16 cellular contexts compared by ENCODE assay signal in the genomic region with DNA sequence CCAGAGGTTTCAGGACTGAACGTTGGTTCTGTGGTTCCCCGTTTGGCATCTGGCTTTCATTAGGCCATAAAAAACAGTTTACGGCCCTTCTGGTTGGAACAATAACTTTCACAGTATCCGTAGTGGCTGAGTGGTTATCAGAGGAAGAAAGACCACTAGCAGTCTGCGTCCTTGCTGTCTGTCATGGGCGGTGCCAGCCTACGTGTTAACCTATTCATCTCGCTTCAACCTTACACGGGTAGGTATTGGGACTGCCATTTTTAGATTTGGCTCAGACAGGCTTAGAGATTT. TPM values are rescaled to one million over a fixed set of nuclear protein-coding genes. Genes with fewer than 3 reads are reported as not detected.
A peak's percentile ranks its signal among the peaks of the same experiment; 100 is the strongest.
DNase-seq lines count a peak whose midpoint lies in the region; ATAC-seq, FAIRE-seq and TF ChIP-seq lines count a peak whose summit lies in the region.
"Had no signal": no experiment of that assay in that cellular context is flagged by ENCODE, and none has a peak within 500 bp of the region (broad histone marks: within the 10 kb centered on the region; RNA-seq: fewer than 3 reads in every experiment).

No MANE protein-coding gene starts in this region.

- ATAC-seq in A549 (no peak), HepG2 (no peak)
- ATAC-seq: K562 had no signal

- H2AFZ ChIP-seq in HepG2 (ENCODE audit: low read length), result no peak overlapping the region

- peaks cover 0 to 2% (median 0%) of the 10 kb centered on the region in 7 donors for H3K9me3 Mint-ChIP-seq in CD14-positive monocyte
- H3K9me3 Mint-ChIP-seq: activated CD4-positive, alpha-beta memory T cell treated with anti-CD3 and anti-CD28 coated beads, Interleukin-2, amount 10 ng/mL, durations not matched to agents 7 days and 5 days had no signal

- H3K4me1 Mint-ChIP-seq in CD14-positive monocyte, result peaks cover 17% of the 10 kb centered on the region
- H3K4me1 Mint-ChIP-seq: activated CD4-positive, alpha-beta memory T cell treated with anti-CD3 and anti-CD28 coated beads, Interleukin-2, amount 10 ng/mL, durations not matched to agents 7 days and 5 days had no signal

- H3K4me3 Mint-ChIP-seq in CD14-positive monocyte, result no peak overlapping the region
- H3K4me3 Mint-ChIP-seq: activated CD4-positive, alpha-beta memory T cell treated with anti-CD3 and anti-CD28 coated beads, Interleukin-2, amount 10 ng/mL, durations not matched to agents 7 days and 5 days had no signal

- H3K4me1 ChIP-seq in A549 (peaks cover 71% of the 10 kb centered on the region), adipocyte (ENCODE audit: control insufficient read depth, insufficient read depth, low read length) (peaks cover 17% of the 10 kb centered on the region), HepG2 (ENCODE audit: insufficient read depth, low read length) (peaks cover 77% of the 10 kb centered on the region)

- H3K36me3 ChIP-seq in adipocyte (ENCODE audit: control insufficient read depth, insufficient read depth, low read length, severe bottlenecking) (no peaks in the 10 kb centered on the region), HepG2 (replicated peaks in 1 of 2; ENCODE audit: control insufficient read depth in 1 of 2, insufficient read depth in 2 of 2, low read length in 2 of 2) (no peaks in the 10 kb centered on the region)
- H3K36me3 ChIP-seq: neutrophil, upper lobe of left lung had no signal

- no peaks in the 10 kb centered on the region for H3K79me2 ChIP-seq in HepG2 (ENCODE audit: insufficient read depth, low read length)

- TF ChIP-seq POLR2A in A549 (IDR thresholded peaks at IDR 0.05; ENCODE audit: low read length) (no peak), HepG2 (IDR thresholded peaks at IDR 0.05; ENCODE audit: insufficient read depth in 1 of 2, low read depth in 2 of 2, low read length in 2 of 2) (no peak)

- no peak overlapping the region for H3K27ac Mint-ChIP-seq in CD14-positive monocyte
- H3K27ac Mint-ChIP-seq: activated CD4-positive, alpha-beta memory T cell treated with anti-CD3 and anti-CD28 coated beads, Interleukin-2, amount 10 ng/mL, durations not matched to agents 7 days and 5 days had no signal

- H3K9ac ChIP-seq in adipocyte (ENCODE audit: low read length) (no peak overlapping the region), HepG2 (ENCODE audit: insufficient read depth, low read depth, low read length) (no peak overlapping the region)

- CTCF ChIA-PET in A549 (lab: Yijun Ruan, JAX), result interaction anchor here (0.9 to 9.7 kb wide), 4 partner anchors 10 to 254 kb away, joined by 5 to 55 read pairs (median 12); a partner anchor contains a TSS
- CTCF ChIA-PET in HepG2 (lab: Yijun Ruan, JAX; ENCODE audit: low intra/inter-chr PET ratio, low total read pairs), result no interaction called here

- TF ChIP-seq RAD21 in A549 (conservative IDR thresholded peaks at IDR 0.05 in 1 of 2, IDR thresholded peaks at IDR 0.05 in 1 of 2) (no peak), HepG2 (CRISPR knock-in tag; IDR thresholded peaks at IDR 0.05) (no peak)

- intact Hi-C loops in HepG2 (cut with micrococcal nuclease; ENCODE audit: unreplicated experiment) (no loop called here), CD14-positive monocyte (cut with micrococcal nuclease) (no loop called here)

- POLR2A ChIA-PET in A549 (lab: Yijun Ruan, JAX) (interaction anchor here (1.4 to 6.8 kb wide), 2 partner anchors 12 to 43 kb away, joined by 3 to 82 read pairs; a partner anchor contains a TSS), HepG2 (lab: Yijun Ruan, JAX) (interaction anchor here (1.1 to 7.5 kb wide), 6 partner anchors 11 to 43 kb away, joined by 4 to 99 read pairs (median 36); a partner anchor contains a TSS)

- TF ChIP-seq CTCF in A549 (IDR thresholded peaks at IDR 0.05), result no peak
- TF ChIP-seq CTCF in HepG2 (CRISPR knock-in tag; IDR thresholded peaks at IDR 0.05), result no peak
- TF ChIP-seq CTCF in CD14-positive monocyte (IDR thresholded peaks at IDR 0.05), result no peak

- DNase-seq in A549 (ENCODE audit: low read depth in 1 of 2, low spot score in 1 of 2) (no peak), HT-29 (ENCODE audit: low spot score) (peak; percentile 49), adipocyte (ENCODE audit: low read depth) (peak; percentile 37), HepG2 (ENCODE audit: low spot score) (no peak), GF-D8 (lab: John Stamatoyannopoulos, UW) (no peak), iPS-NIHi11 (ENCODE audit: low spot score) (no peak), CD14-positive monocyte (ENCODE audit: low spot score) (no peak), NCI-H446 (lab: John Stamatoyannopoulos, UW) (no peak)
- DNase-seq: activated CD4-positive, alpha-beta memory T cell treated with anti-CD3 and anti-CD28 coated beads, Interleukin-2, amount 10 ng/mL, durations not matched to agents 7 days and 5 days; amniotic stem cell; glutamatergic neuron; NCI-H1694; upper lobe of left lung had no signal

- H3K27me3 ChIP-seq in adipocyte (replicated peaks; ENCODE audit: control insufficient read depth, insufficient read depth, low read length), result no peaks in the 10 kb centered on the region
- H3K27me3 ChIP-seq in HepG2 (ENCODE audit: control insufficient read depth in 1 of 2, insufficient read depth in 2 of 2, low read length in 2 of 2), result no peaks in the 10 kb centered on the region
- H3K27me3 ChIP-seq: neutrophil, upper lobe of left lung had no signal

- H3K4me3 ChIP-seq in A549, result no peak overlapping the region
- no peak overlapping the region for H3K4me3 ChIP-seq in adipocyte (ENCODE audit: low read length)
- no peak overlapping the region for H3K4me3 ChIP-seq in HepG2 (replicated peaks in 1 of 3; ENCODE audit: insufficient read depth in 1 of 3, low read depth in 2 of 3, low read length in 3 of 3)
- H3K4me3 ChIP-seq: K562, upper lobe of left lung had no signal

- no peaks in the 10 kb centered on the region for H4K20me1 ChIP-seq in HepG2 (ENCODE audit: insufficient read depth, low read length)

- H3K9me3 ChIP-seq in A549 (no peaks in the 10 kb centered on the region), adipocyte (ENCODE audit: control insufficient read depth, low read length) (no peaks in the 10 kb centered on the region), HepG2 (ENCODE audit: low read length) (no peaks in the 10 kb centered on the region)
- H3K9me3 ChIP-seq: neutrophil, upper lobe of left lung had no signal

- H3K4me2 ChIP-seq in A549 (peak overlapping the region; percentile 54), HepG2 (ENCODE audit: low read depth, low read length) (no peak overlapping the region)

- FAIRE-seq in A549 (lab: Jason Lieb, UNC) (no peak), HepG2 (lab: Jason Lieb, UNC) (no peak)
- FAIRE-seq: endothelial cell of umbilical vein, K562 had no signal

- in situ Hi-C loops in HepG2 (cut with HindIII; ENCODE audit: extremely low pct_ligation_motif_present, low pct_unique_long_range_greater_than_20kb), result no loop called here

- H3K27me3 Mint-ChIP-seq in CD14-positive monocyte (ENCODE audit: low read depth in 3 of 3), result peaks cover 0 to 2% (median 0%) of the 10 kb centered on the region in 3 donors
- H3K27me3 Mint-ChIP-seq: activated CD4-positive, alpha-beta memory T cell treated with anti-CD3 and anti-CD28 coated beads, Interleukin-2, amount 10 ng/mL, durations not matched to agents 7 days and 5 days had no signal

- TF ChIP-seq EP300 in A549 (IDR thresholded peaks at IDR 0.05) (no peak), HepG2 (IDR thresholded peaks at IDR 0.05; ENCODE audit: low read depth in 2 of 2, low read length in 2 of 2) (no peak), HepG2 (CRISPR knock-in tag; IDR thresholded peaks at IDR 0.05; ENCODE audit: borderline replicate concordance) (no peak)

- no TSS peak for BruUV-seq in HepG2 (replicated peaks; lab: Mats Ljungman, UMichigan)

- 87% methylated on average over 9 of the region's 9 CpGs for WGBS in A549 (ENCODE audit: missing lambda C conversion rate)
- WGBS in HepG2 (ENCODE audit: low lambda C conversion rate), result 79% methylated on average over 9 of the region's 9 CpGs

- H3K27ac ChIP-seq in A549, result peak overlapping the region; percentile 86 to 92
- no peak overlapping the region for H3K27ac ChIP-seq in HepG2 (ENCODE audit: extremely low read length, insufficient read depth, low read length)
- H3K27ac ChIP-seq: neutrophil, upper lobe of left lung had no signal

- no peaks in the 10 kb centered on the region for H3K36me3 Mint-ChIP-seq in CD14-positive monocyte

TF ChIP-seq in A549, 52 proteins besides CTCF, POLR2A, EP300 and RAD21 (continues in another document):
- no peak for TF ChIP-seq CHD2 (IDR thresholded peaks at IDR 0.05; ENCODE audit: low read length, partially characterized antibody)

TF ChIP-seq in HepG2, 621 proteins besides CTCF, POLR2A, EP300 and RAD21 (continues in another document):
- TF ChIP-seq ZNF350 (CRISPR knock-in tag; IDR thresholded peaks at IDR 0.05; ENCODE audit: borderline replicate concordance, low read depth), result no peak

RNA-seq across cellular contexts. Expression of a gene that starts 42.6 kb away (rescaled TPM):
- polyA plus RNA-seq in A549 (2011; rRNA removed), result 33.4 and 38.7 TPM in 2 replicates
- 5.9 and 6.5 TPM in 2 replicates for polyA plus RNA-seq in A549 (2012; cell fraction: cytosol; rRNA removed)
- polyA plus RNA-seq in A549 (2012; cell fraction: nucleus; rRNA removed), result 4.2 and 6.9 TPM in 2 replicates
- 34.0 to 38.0 TPM (median 36.4 TPM) in 3 replicates for polyA plus RNA-seq in A549 (2017; fragmentation: RNase III; extraction: RNeasy Plus Mini Kit Qiagen cat#74134 plus additional on column Dnase treatment)
- polyA minus RNA-seq in A549 (2011; rRNA and poly(A)+ RNA removed), result 28.9 and 30.0 TPM in 2 replicates
- 37.1 and 39.4 TPM in 2 replicates for total RNA-seq in HT-29 (2014; rRNA removed; shearing (Covaris generic))
- total RNA-seq in HepG2 (2016; rRNA removed; fragmentation: Illumina TruSeq; extraction: Trizol), result 119 and 174 TPM in 2 replicates
- total RNA-seq in HepG2 (2016; cell fraction: cytosol; rRNA removed; fragmentation: Illumina TruSeq; extraction: Trizol; ENCODE audit: low read depth), result 13.0 and 13.5 TPM in 2 replicates
- total RNA-seq in HepG2 (2016; cell fraction: insoluble cytoplasmic fraction; rRNA removed; fragmentation: Illumina TruSeq; extraction: Trizol), result 112 and 164 TPM in 2 replicates
- 35.2 and 39.5 TPM in 2 replicates for total RNA-seq in HepG2 (2016; cell fraction: membrane; rRNA removed; fragmentation: Illumina TruSeq; extraction: Trizol)
- total RNA-seq in HepG2 (2016; cell fraction: nucleus; rRNA removed; fragmentation: Illumina TruSeq; extraction: Trizol), result 134 and 149 TPM in 2 replicates
- polyA plus RNA-seq in HepG2 (2011; rRNA removed), result 31.9 and 38.1 TPM in 2 replicates
- polyA plus RNA-seq in HepG2 (2011; cell fraction: cytosol; rRNA removed), result 14.6 and 24.9 TPM in 2 replicates
- polyA plus RNA-seq in HepG2 (2011; cell fraction: nucleus; rRNA removed), result 19.3 and 29.4 TPM in 2 replicates
- 62.4 and 98.0 TPM in 2 replicates for polyA plus RNA-seq in HepG2 (2012)
- 1.6 and 1.8 TPM in 2 replicates for polyA plus RNA-seq in HepG2 (2016; cell fraction: cytosol; fragmentation: Illumina TruSeq; extraction: Trizol; ENCODE audit: low read depth)
- 87.7 and 90.4 TPM in 2 replicates for polyA plus RNA-seq in HepG2 (2016; cell fraction: insoluble cytoplasmic fraction; fragmentation: Illumina TruSeq; extraction: Trizol; ENCODE audit: low read depth)
- 6.9 and 8.4 TPM in 2 replicates for polyA plus RNA-seq in HepG2 (2016; cell fraction: membrane; fragmentation: Illumina TruSeq; extraction: Trizol; ENCODE audit: low read depth)
- 77.5 and 87.9 TPM in 2 replicates for polyA plus RNA-seq in HepG2 (2016; cell fraction: nucleus; fragmentation: Illumina TruSeq; extraction: Trizol; ENCODE audit: insufficient read depth, low read depth)
- 17.3 and 25.8 TPM in 2 replicates for polyA minus RNA-seq in HepG2 (2011; rRNA and poly(A)+ RNA removed; ENCODE audit: low replicate concordance)
- polyA minus RNA-seq in HepG2 (2011; cell fraction: cytosol; rRNA and poly(A)+ RNA removed), result 82.6 and 95.3 TPM in 2 replicates
- polyA minus RNA-seq in HepG2 (2011; cell fraction: nucleus; rRNA and poly(A)+ RNA removed), result 275 and 284 TPM in 2 replicates
- polyA plus RNA-seq in CD14-positive monocyte, result 10 to 100 TPM in 1 of 2 donors, 1 to 10 TPM in 1; 2.8 to 10.2 TPM

Comparison
In these comparisons a context has a peak if more than half of its experiments do, and no peak if none do; other contexts are left out.
1. DNase-seq: peak in HT-29 (single experiment) and adipocyte (single experiment); none in A549 (0 of 2), HepG2 (single experiment), GF-D8 (single experiment), iPS-NIHi11 (single experiment), CD14-positive monocyte (single experiment) and NCI-H446 (0 of 2).